ENCODE assay signal across 21 cellular contexts in the genomic region with DNA sequence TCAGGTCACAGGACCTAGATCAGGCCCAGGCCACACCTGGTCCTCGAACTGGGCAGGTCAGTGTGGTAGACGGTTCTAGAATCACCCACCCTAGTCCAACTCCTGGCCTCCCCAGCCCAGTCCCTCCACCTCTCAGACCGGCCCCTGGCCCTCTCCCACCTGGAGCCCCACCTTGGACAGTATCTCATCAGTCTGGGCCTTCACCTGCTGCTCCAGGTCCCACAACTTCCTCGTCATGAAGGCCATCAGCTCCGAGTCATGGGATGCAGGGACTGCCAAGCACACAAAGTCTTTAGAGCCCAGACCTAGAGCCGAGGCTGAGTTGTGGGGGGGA. TPM values are rescaled to one million over a fixed set of nuclear protein-coding genes. Genes with fewer than 3 reads are reported as not detected.
DNase-seq lines count a peak whose midpoint lies in the region; ATAC-seq, FAIRE-seq and TF ChIP-seq lines count a peak whose summit lies in the region.
"Had no signal": no experiment of that assay in that cellular context is flagged by ENCODE, and none has a peak within 500 bp of the region (broad histone marks: within the 10 kb centered on the region; RNA-seq: fewer than 3 reads in every experiment).

No MANE protein-coding gene starts in this region.

- peaks cover 9% of the 10 kb centered on the region for H3K36me3 Mint-ChIP-seq in astrocyte (ENCODE audit: low read depth, unreplicated experiment)
- H3K36me3 Mint-ChIP-seq in naive thymus-derived CD8-positive, alpha-beta T cell, result peaks cover 0 to 2% (median 2%) of the 10 kb centered on the region in 3 donors

- H3K79me2 ChIP-seq in OCI-LY1 (ENCODE audit: insufficient read depth, low read length), result no peaks in the 10 kb centered on the region
- no peaks in the 10 kb centered on the region for H3K79me2 ChIP-seq in astrocyte (ENCODE audit: insufficient read depth, low read length)

- H3K9me3 ChIP-seq in OCI-LY1 (ENCODE audit: low read length) (no peaks in the 10 kb centered on the region), astrocyte (ENCODE audit: insufficient read depth, low read depth, low read length) (no peaks in the 10 kb centered on the region), skeletal muscle satellite cell (replicated peaks; ENCODE audit: low read length) (no peaks in the 10 kb centered on the region)
- H3K9me3 ChIP-seq: SJSA1 had no signal

- DNase-seq in astrocyte (ENCODE audit: low read depth) (no peak), islet precursor cell (peak; percentile 46), GOT3 (lab: John Stamatoyannopoulos, UW) (no peak)
- DNase-seq in naive thymus-derived CD8-positive, alpha-beta T cell, result no peak
- DNase-seq: ACHN; C1 segment of cervical spinal cord; CD8-positive, alpha-beta memory T cell; DMS153; Karpas-422; NCI-H1694; NCI-H2081; NCI-H2171; NCI-H526 had no signal

- H3K27ac Mint-ChIP-seq in astrocyte (ENCODE audit: unreplicated experiment), result no peak overlapping the region
- peak overlapping the region in 1 of 10 donors; percentile 15 for H3K27ac Mint-ChIP-seq in naive thymus-derived CD8-positive, alpha-beta T cell

- peaks cover 12% of the 10 kb centered on the region for H3K4me1 Mint-ChIP-seq in astrocyte (ENCODE audit: low read depth, unreplicated experiment)
- peaks cover 16 to 38% (median 33%) of the 10 kb centered on the region in 4 donors for H3K4me1 Mint-ChIP-seq in naive thymus-derived CD8-positive, alpha-beta T cell

- H3K27ac ChIP-seq in OCI-LY1 (ENCODE audit: low read depth, low read length, poor library complexity, severe bottlenecking) (peak overlapping the region; percentile 20), astrocyte (ENCODE audit: low read depth, low read length) (no peak overlapping the region)
- H3K27ac ChIP-seq: SJSA1 had no signal

- ATAC-seq in naive thymus-derived CD8-positive, alpha-beta T cell, result no peak
- no peak for ATAC-seq in HG02759 (IDR thresholded peaks at IDR 0.05; ENCODE audit: unreplicated experiment)
- ATAC-seq: HCT116, Panc1 had no signal

- peaks cover 41% of the 10 kb centered on the region; the same call in 1 of the 2 replicates for H3K36me3 ChIP-seq in OCI-LY1 (ENCODE audit: insufficient read depth, low read length)
- H3K36me3 ChIP-seq in astrocyte (ENCODE audit: insufficient read depth, low read length), result no peaks in the 10 kb centered on the region
- H3K36me3 ChIP-seq in skeletal muscle satellite cell (ENCODE audit: insufficient read depth, low read length), result no peaks in the 10 kb centered on the region

- H3K9ac ChIP-seq in OCI-LY1 (ENCODE audit: low read length) (no peak overlapping the region), astrocyte (ENCODE audit: low read length) (no peak overlapping the region), skeletal muscle satellite cell (ENCODE audit: low read depth, low read length) (no peak overlapping the region)

- H3K9me3 Mint-ChIP-seq in astrocyte (ENCODE audit: unreplicated experiment), result no peaks in the 10 kb centered on the region
- no peaks in the 10 kb centered on the region for H3K9me3 Mint-ChIP-seq in naive thymus-derived CD8-positive, alpha-beta T cell
- H3K9me3 Mint-ChIP-seq: CD8-positive, alpha-beta memory T cell had no signal

- POLR2A ChIA-PET in naive thymus-derived CD8-positive, alpha-beta T cell (lab: Charles Lee), result interaction anchor here (0.5 to 30.4 kb wide), 5 partner anchors 8 to 102 kb away, joined by 5 to 2161 read pairs (median 13); a partner anchor contains a TSS

- H3F3A ChIP-seq in OCI-LY1 (ENCODE audit: insufficient read depth, low read length), result no peaks in the 10 kb centered on the region

- no peak overlapping the region for H3K4me3 Mint-ChIP-seq in astrocyte (ENCODE audit: unreplicated experiment)
- no peak overlapping the region for H3K4me3 Mint-ChIP-seq in naive thymus-derived CD8-positive, alpha-beta T cell
- H3K4me3 Mint-ChIP-seq: CD8-positive, alpha-beta memory T cell had no signal

- H3K4me3 ChIP-seq in OCI-LY1 (ENCODE audit: low read depth, low read length, poor library complexity, severe bottlenecking), result no peak overlapping the region
- H3K4me3 ChIP-seq in astrocyte (ENCODE audit: insufficient read depth, low read depth, low read length), result no peak overlapping the region
- no peak overlapping the region for H3K4me3 ChIP-seq in skeletal muscle satellite cell (ENCODE audit: low read length)
- H3K4me3 ChIP-seq: SJSA1 had no signal

- TF ChIP-seq CTCF in OCI-LY1 (IDR thresholded peaks at IDR 0.05; ENCODE audit: low read length) (no peak), astrocyte (IDR thresholded peaks at IDR 0.05; ENCODE audit: insufficient read depth, low read depth, low read length) (no peak)

- H3K4me2 ChIP-seq in OCI-LY1 (ENCODE audit: low read length) (no peak overlapping the region), astrocyte (ENCODE audit: low read length) (peak overlapping the region; percentile 53), skeletal muscle satellite cell (ENCODE audit: low read length) (peak overlapping the region; percentile 52)

- H2AFZ ChIP-seq in OCI-LY1 (ENCODE audit: low read length) (no peak overlapping the region), astrocyte (ENCODE audit: low read depth, low read length) (peak overlapping the region; percentile 41)

- no peaks in the 10 kb centered on the region for H4K20me1 ChIP-seq in OCI-LY1 (ENCODE audit: insufficient read depth, low read length)
- no peaks in the 10 kb centered on the region for H4K20me1 ChIP-seq in astrocyte (ENCODE audit: insufficient read depth, low read length)

- H3K4me1 ChIP-seq in OCI-LY1 (ENCODE audit: insufficient read depth, low read length, severe bottlenecking), result peaks cover 37% of the 10 kb centered on the region
- H3K4me1 ChIP-seq in astrocyte (ENCODE audit: insufficient read depth, low read length), result peaks cover 12% of the 10 kb centered on the region
- peaks cover 12% of the 10 kb centered on the region for H3K4me1 ChIP-seq in skeletal muscle satellite cell (ENCODE audit: control insufficient read depth, insufficient read depth, low read length)

- H3K27me3 ChIP-seq in OCI-LY1 (ENCODE audit: insufficient read depth, low read length), result no peaks in the 10 kb centered on the region
- H3K27me3 ChIP-seq in astrocyte (ENCODE audit: insufficient read depth, low read length), result no peaks in the 10 kb centered on the region
- no peaks in the 10 kb centered on the region for H3K27me3 ChIP-seq in skeletal muscle satellite cell (ENCODE audit: control insufficient read depth, insufficient read depth, low read length)
- H3K27me3 ChIP-seq: SJSA1 had no signal

- H3K9me2 ChIP-seq in OCI-LY1 (ENCODE audit: low read depth, low read length), result no peaks in the 10 kb centered on the region

- no peaks in the 10 kb centered on the region for H3K27me3 Mint-ChIP-seq in astrocyte (ENCODE audit: low read depth, unreplicated experiment)
- no peaks in the 10 kb centered on the region for H3K27me3 Mint-ChIP-seq in naive thymus-derived CD8-positive, alpha-beta T cell

- no peak for FAIRE-seq in astrocyte (lab: Jason Lieb, UNC)

RNA-seq across cellular contexts. Expression of a gene that starts 8.7 kb away (rescaled TPM):
- 12.8 and 13.7 TPM in 2 replicates for total RNA-seq in astrocyte
- total RNA-seq in skeletal muscle satellite cell (2012; rRNA removed), result 2.8 TPM in 2 replicates
- 100 to 1,000 TPM; 121 to 129 TPM for total RNA-seq in naive thymus-derived CD8-positive, alpha-beta T cell
- 10 to 100 TPM in 2 of 3 donors, 1 to 10 TPM in 1; 9.1 to 14.7 (median 12.4) TPM for polyA plus RNA-seq in naive thymus-derived CD8-positive, alpha-beta T cell

RNA-seq across cellular contexts. Expression of a gene that starts 17.9 kb away (rescaled TPM):
- 301 and 324 TPM in 2 replicates for total RNA-seq in astrocyte
- 36.2 and 43.2 TPM in 2 replicates for total RNA-seq in skeletal muscle satellite cell (2012; rRNA removed)
- total RNA-seq in naive thymus-derived CD8-positive, alpha-beta T cell, result 100 to 1,000 TPM; 250 to 255 TPM
- polyA plus RNA-seq in naive thymus-derived CD8-positive, alpha-beta T cell, result 100 to 1,000 TPM; 805 to 925 (median 916) TPM

RNA-seq across cellular contexts. Expression of a gene that starts 20.0 kb away (rescaled TPM):
- 1.9 TPM in 1 of 2 replicates, not detected in the other for total RNA-seq in astrocyte
- not detected in 2 replicates for total RNA-seq in skeletal muscle satellite cell (2012; rRNA removed)
- total RNA-seq in naive thymus-derived CD8-positive, alpha-beta T cell, result 100 to 1,000 TPM; 772 to 847 TPM
- 1,000 to 10,000 TPM; 6,330 to 6,863 (median 6,804) TPM for polyA plus RNA-seq in naive thymus-derived CD8-positive, alpha-beta T cell
- total RNA-seq: Calu3, M059J, SJSA1 had no signal

RNA-seq across cellular contexts. Expression of a gene that starts 56.2 kb away (rescaled TPM):
- total RNA-seq in astrocyte, result 1.8 and 5.3 TPM in 2 replicates
- not detected in 2 replicates for total RNA-seq in skeletal muscle satellite cell (2012; rRNA removed)
- under 1 TPM; 0.74 to 0.75 TPM for total RNA-seq in naive thymus-derived CD8-positive, alpha-beta T cell
- polyA plus RNA-seq in naive thymus-derived CD8-positive, alpha-beta T cell, result under 1 TPM in 2 of 3 donors, not detected in 1; 0.07 to 0.55 TPM
- total RNA-seq: SJSA1 had no signal

Comparison
In these comparisons a context has a peak if more than half of its experiments do, and no peak if none do; other contexts are left out.
1. RNA of a gene that starts 20.0 kb away (total RNA-seq): 772 to 847 TPM in naive thymus-derived CD8-positive, alpha-beta T cell; 1.9 TPM in astrocyte; every median in the first group is over 100 times any median in the second.